Comparison of ENCODE assay signal across 1 cellular context in the genomic region with DNA sequence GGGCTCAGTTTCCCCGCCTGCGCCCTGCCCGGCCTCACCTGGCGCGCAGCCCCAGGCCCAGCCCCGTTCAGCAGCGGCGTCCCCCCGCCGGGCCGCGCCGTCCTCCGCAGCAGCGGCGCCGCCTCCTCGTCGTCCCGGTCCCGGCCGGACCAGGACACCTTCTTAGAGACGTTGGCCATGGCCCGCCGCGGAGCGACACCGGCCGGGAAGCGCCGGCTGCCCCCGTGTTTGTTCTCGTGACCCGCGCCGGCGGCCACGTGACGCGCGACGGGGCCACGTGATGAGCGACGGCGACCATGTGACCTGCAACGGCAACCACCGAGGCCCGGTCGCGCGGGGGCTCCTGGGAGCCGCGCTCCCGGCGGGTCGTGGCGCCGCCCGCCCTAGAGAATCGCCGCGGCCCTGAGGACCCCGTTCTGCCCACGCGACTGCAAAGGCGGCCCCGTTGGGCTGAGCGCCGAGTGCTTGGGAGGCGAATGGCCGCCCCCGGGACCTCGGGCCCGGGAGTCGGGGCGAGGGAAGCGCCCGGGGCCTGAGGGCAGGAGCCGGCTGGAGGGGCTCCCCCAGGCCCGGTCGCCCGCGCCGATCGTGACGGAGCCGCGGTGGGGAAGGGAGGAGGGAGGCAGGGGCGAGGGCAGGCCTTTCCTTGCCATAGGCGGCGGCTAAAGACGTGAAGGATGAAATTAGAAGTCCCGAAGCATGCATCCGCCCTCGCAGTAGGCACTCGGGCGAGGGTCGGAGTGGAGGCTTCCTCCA.
TF ChIP-seq lines count a peak whose summit lies in the region.

Gene CLCN7, minus strand, starts transcription at position 233 of the 756 bp plus-strand sequence. Its CDS starts 54 bp downstream, at position 179.

TF ChIP-seq in HepG2, 621 proteins besides CTCF, POLR2A, EP300 and RAD21 (continued from another document and continues in another):
- TF ChIP-seq KIAA2018 (CRISPR knock-in tag; IDR thresholded peaks at IDR 0.05; ENCODE audit: borderline replicate concordance) (no peak), HMGXB4 (CRISPR knock-in tag; IDR thresholded peaks at IDR 0.05; ENCODE audit: borderline replicate concordance in 1 of 2, low read depth in 1 of 2) (peak; percentile 73 to 87; a peak in 3 of 4 replicates), SALL1 (CRISPR knock-in tag; IDR thresholded peaks at IDR 0.05) (peak; percentile 92), TOPORS (CRISPR knock-in tag; IDR thresholded peaks at IDR 0.05) (peak; percentile 84; the same call in 1 of the 2 replicates), CBX2 (IDR thresholded peaks at IDR 0.05; ENCODE audit: low read depth, low read length) (no peak), CBX2 (CRISPR knock-in tag; IDR thresholded peaks at IDR 0.05; ENCODE audit: low read depth) (0 out of 2 replicates have a peak, but pooled peaks have one; percentile 17), CBX5 (CRISPR knock-in tag; IDR thresholded peaks at IDR 0.05; ENCODE audit: borderline replicate concordance) (peak; percentile 26; the same call in 1 of the 2 replicates), ZNF660 (CRISPR knock-in tag; IDR thresholded peaks at IDR 0.05; ENCODE audit: borderline replicate concordance, low read depth) (no peak), SRY (CRISPR knock-in tag; IDR thresholded peaks at IDR 0.05) (peak; percentile 92), MXD4 (CRISPR knock-in tag; IDR thresholded peaks at IDR 0.05) (peak; percentile 97), SP5 (CRISPR knock-in tag; IDR thresholded peaks at IDR 0.05; ENCODE audit: borderline replicate concordance, low read depth) (no peak), SIN3B (IDR thresholded peaks at IDR 0.05; ENCODE audit: low read length) (0 out of 2 replicates have a peak, but pooled peaks have one; percentile 56), GABPB1 (CRISPR knock-in tag; IDR thresholded peaks at IDR 0.05) (peak; percentile 88), TBL1XR1 (IDR thresholded peaks at IDR 0.05; ENCODE audit: borderline replicate concordance, low read length, partially characterized antibody) (no peak), HNRNPLL (IDR thresholded peaks at IDR 0.05; ENCODE audit: low read depth, low read length, poor library complexity, severe bottlenecking) (peak; percentile 16), ZNF225 (CRISPR knock-in tag; IDR thresholded peaks at IDR 0.05) (peak; percentile 60; the same call in 1 of the 2 replicates), CEBPB (IDR thresholded peaks at IDR 0.05; ENCODE audit: borderline replicate concordance, low read depth, low read length) (no peak), CCDC6 (CRISPR knock-in tag; IDR thresholded peaks at IDR 0.05) (peak; percentile 97; the same call in 1 of the 2 replicates), KLF13 (CRISPR knock-in tag; IDR thresholded peaks at IDR 0.05) (no peak), EED (CRISPR knock-in tag; IDR thresholded peaks at IDR 0.05) (peak; percentile 61; the same call in 1 of the 2 replicates), SMYD3 (CRISPR knock-in tag; IDR thresholded peaks at IDR 0.05) (no peak), ZNF678 (CRISPR knock-in tag; IDR thresholded peaks at IDR 0.05) (0 out of 2 replicates have a peak, but pooled peaks have one; percentile 47), ZNF607 (CRISPR knock-in tag; IDR thresholded peaks at IDR 0.05; ENCODE audit: borderline replicate concordance) (peak; percentile 90), IRF1 (CRISPR knock-in tag; IDR thresholded peaks at IDR 0.05; ENCODE audit: low read depth) (no peak), ZNF549 (CRISPR knock-in tag; IDR thresholded peaks at IDR 0.05) (0 out of 2 replicates have a peak, but pooled peaks have one; percentile 13), PATZ1 (CRISPR knock-in tag; IDR thresholded peaks at IDR 0.05) (peak; percentile 73), ETV6 (CRISPR knock-in tag; conservative IDR thresholded peaks at IDR 0.05) (peak; percentile 90; the same call in 1 of the 2 replicates), ZNF180 (CRISPR knock-in tag; IDR thresholded peaks at IDR 0.05; ENCODE audit: borderline replicate concordance, low read depth) (no peak), ISX (CRISPR knock-in tag; conservative IDR thresholded peaks at IDR 0.05) (peak; percentile 50; the same call in 1 of the 2 replicates), ZNF674 (CRISPR knock-in tag; IDR thresholded peaks at IDR 0.05; ENCODE audit: low read depth) (no peak), ZFP36L2 (CRISPR knock-in tag; IDR thresholded peaks at IDR 0.05) (no peak)
- TF ChIP-seq, protein P1, sequence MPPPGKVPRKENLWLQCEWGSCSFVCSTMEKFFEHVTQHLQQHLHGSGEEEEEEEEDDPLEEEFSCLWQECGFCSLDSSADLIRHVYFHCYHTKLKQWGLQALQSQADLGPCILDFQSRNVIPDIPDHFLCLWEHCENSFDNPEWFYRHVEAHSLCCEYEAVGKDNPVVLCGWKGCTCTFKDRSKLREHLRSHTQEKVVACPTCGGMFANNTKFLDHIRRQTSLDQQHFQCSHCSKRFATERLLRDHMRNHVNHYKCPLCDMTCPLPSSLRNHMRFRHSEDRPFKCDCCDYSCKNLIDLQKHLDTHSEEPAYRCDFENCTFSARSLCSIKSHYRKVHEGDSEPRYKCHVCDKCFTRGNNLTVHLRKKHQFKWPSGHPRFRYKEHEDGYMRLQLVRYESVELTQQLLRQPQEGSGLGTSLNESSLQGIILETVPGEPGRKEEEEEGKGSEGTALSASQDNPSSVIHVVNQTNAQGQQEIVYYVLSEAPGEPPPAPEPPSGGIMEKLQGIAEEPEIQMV (CRISPR knock-in tag; IDR thresholded peaks at IDR 0.05; ENCODE audit: low read depth) = peak; percentile 54; the same call in 1 of the 2 replicates
- TF ChIP-seq, protein P2, sequence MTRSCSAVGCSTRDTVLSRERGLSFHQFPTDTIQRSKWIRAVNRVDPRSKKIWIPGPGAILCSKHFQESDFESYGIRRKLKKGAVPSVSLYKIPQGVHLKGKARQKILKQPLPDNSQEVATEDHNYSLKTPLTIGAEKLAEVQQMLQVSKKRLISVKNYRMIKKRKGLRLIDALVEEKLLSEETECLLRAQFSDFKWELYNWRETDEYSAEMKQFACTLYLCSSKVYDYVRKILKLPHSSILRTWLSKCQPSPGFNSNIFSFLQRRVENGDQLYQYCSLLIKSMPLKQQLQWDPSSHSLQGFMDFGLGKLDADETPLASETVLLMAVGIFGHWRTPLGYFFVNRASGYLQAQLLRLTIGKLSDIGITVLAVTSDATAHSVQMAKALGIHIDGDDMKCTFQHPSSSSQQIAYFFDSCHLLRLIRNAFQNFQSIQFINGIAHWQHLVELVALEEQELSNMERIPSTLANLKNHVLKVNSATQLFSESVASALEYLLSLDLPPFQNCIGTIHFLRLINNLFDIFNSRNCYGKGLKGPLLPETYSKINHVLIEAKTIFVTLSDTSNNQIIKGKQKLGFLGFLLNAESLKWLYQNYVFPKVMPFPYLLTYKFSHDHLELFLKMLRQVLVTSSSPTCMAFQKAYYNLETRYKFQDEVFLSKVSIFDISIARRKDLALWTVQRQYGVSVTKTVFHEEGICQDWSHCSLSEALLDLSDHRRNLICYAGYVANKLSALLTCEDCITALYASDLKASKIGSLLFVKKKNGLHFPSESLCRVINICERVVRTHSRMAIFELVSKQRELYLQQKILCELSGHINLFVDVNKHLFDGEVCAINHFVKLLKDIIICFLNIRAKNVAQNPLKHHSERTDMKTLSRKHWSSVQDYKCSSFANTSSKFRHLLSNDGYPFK (CRISPR knock-in tag; IDR thresholded peaks at IDR 0.05; ENCODE audit: borderline replicate concordance) = no peak
- TF ChIP-seq, protein P3, sequence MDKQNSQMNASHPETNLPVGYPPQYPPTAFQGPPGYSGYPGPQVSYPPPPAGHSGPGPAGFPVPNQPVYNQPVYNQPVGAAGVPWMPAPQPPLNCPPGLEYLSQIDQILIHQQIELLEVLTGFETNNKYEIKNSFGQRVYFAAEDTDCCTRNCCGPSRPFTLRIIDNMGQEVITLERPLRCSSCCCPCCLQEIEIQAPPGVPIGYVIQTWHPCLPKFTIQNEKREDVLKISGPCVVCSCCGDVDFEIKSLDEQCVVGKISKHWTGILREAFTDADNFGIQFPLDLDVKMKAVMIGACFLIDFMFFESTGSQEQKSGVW (CRISPR knock-in tag; IDR thresholded peaks at IDR 0.05; ENCODE audit: borderline replicate concordance) = 0 out of 2 replicates have a peak, but pooled peaks have one; percentile 26
- TF ChIP-seq, protein P4, sequence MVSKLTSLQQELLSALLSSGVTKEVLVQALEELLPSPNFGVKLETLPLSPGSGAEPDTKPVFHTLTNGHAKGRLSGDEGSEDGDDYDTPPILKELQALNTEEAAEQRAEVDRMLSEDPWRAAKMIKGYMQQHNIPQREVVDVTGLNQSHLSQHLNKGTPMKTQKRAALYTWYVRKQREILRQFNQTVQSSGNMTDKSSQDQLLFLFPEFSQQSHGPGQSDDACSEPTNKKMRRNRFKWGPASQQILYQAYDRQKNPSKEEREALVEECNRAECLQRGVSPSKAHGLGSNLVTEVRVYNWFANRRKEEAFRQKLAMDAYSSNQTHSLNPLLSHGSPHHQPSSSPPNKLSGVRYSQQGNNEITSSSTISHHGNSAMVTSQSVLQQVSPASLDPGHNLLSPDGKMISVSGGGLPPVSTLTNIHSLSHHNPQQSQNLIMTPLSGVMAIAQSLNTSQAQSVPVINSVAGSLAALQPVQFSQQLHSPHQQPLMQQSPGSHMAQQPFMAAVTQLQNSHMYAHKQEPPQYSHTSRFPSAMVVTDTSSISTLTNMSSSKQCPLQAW (CRISPR knock-in tag; IDR thresholded peaks at IDR 0.05) = no peak
